10 cellular contexts compared by ENCODE assay signal in genomic region chr3:136885357-136886213, GRCh38. TPM values are rescaled to one million over a fixed set of nuclear protein-coding genes. Genes with fewer than 3 reads are reported as not detected.
DNase-seq lines count a peak whose midpoint lies in the region; ATAC-seq lines count a peak whose summit lies in the region.
"Had no signal": no experiment of that assay in that cellular context is flagged by ENCODE, and none has a peak within 500 bp of the region (broad histone marks: within the 10 kb centered on the region; RNA-seq: fewer than 3 reads in every experiment).

No MANE protein-coding gene starts in this region.

- no peak overlapping the region for H3K4me3 Mint-ChIP-seq in activated naive CD4-positive, alpha-beta T cell treated with anti-CD3 and anti-CD28 coated beads for 36 hours
- peak overlapping the region; percentile 37 for H3K4me3 Mint-ChIP-seq in activated T-helper 1 cell treated with anti-CD3 and anti-CD28 coated beads, Interleukin-12 subunit alpha, Interleukin-12 subunit beta, Interleukin-2, Interleukin-4 antibody, amounts not matched to agents 30 ng/mL and 10 ng/mL and 1 ng/mL, durations not matched to agents 14 hours and 24 hours and 36 hours
- peak overlapping the region; percentile 37 to 61 for H3K4me3 Mint-ChIP-seq in stimulated activated naive CD8-positive, alpha-beta T cell treated with anti-CD3 and anti-CD28 coated beads, Interleukin-15, amount 100 ng/mL, for 72 hours

- ATAC-seq in HG03064 (IDR thresholded peaks at IDR 0.05; ENCODE audit: low read depth, unreplicated experiment) (peak; percentile 59), GM19351 (IDR thresholded peaks at IDR 0.05; ENCODE audit: unreplicated experiment) (no peak), HG02938 (IDR thresholded peaks at IDR 0.05; ENCODE audit: unreplicated experiment) (no peak)
- ATAC-seq in stimulated activated naive CD8-positive, alpha-beta T cell treated with anti-CD3 and anti-CD28 coated beads, Interleukin-15, amount 100 ng/mL, for 72 hours, result peak; percentile 74

- H3K36me3 Mint-ChIP-seq in activated naive CD4-positive, alpha-beta T cell treated with anti-CD3 and anti-CD28 coated beads for 36 hours (ENCODE audit: low read depth), result peaks cover 14% of the 10 kb centered on the region
- H3K36me3 Mint-ChIP-seq in activated T-helper 1 cell treated with anti-CD3 and anti-CD28 coated beads, Interleukin-12 subunit alpha, Interleukin-12 subunit beta, Interleukin-2, Interleukin-4 antibody, amounts not matched to agents 30 ng/mL and 10 ng/mL and 1 ng/mL, durations not matched to agents 14 hours and 24 hours and 36 hours (ENCODE audit: low read depth), result peaks cover 20% of the 10 kb centered on the region

- no peaks in the 10 kb centered on the region for H3K27me3 Mint-ChIP-seq in activated naive CD4-positive, alpha-beta T cell treated with anti-CD3 and anti-CD28 coated beads for 36 hours (ENCODE audit: low read depth)
- no peaks in the 10 kb centered on the region for H3K27me3 Mint-ChIP-seq in activated T-helper 1 cell treated with anti-CD3 and anti-CD28 coated beads, Interleukin-12 subunit alpha, Interleukin-12 subunit beta, Interleukin-2, Interleukin-4 antibody, amounts not matched to agents 30 ng/mL and 10 ng/mL and 1 ng/mL, durations not matched to agents 14 hours and 24 hours and 36 hours (ENCODE audit: insufficient read depth)
- no peaks in the 10 kb centered on the region for H3K27me3 Mint-ChIP-seq in stimulated activated naive CD8-positive, alpha-beta T cell treated with anti-CD3 and anti-CD28 coated beads, Interleukin-15, amount 100 ng/mL, for 72 hours

- H3K27ac Mint-ChIP-seq in activated naive CD4-positive, alpha-beta T cell treated with anti-CD3 and anti-CD28 coated beads for 36 hours, result peak overlapping the region; percentile 74
- no peak overlapping the region for H3K27ac Mint-ChIP-seq in activated T-helper 1 cell treated with anti-CD3 and anti-CD28 coated beads, Interleukin-12 subunit alpha, Interleukin-12 subunit beta, Interleukin-2, Interleukin-4 antibody, amounts not matched to agents 30 ng/mL and 10 ng/mL and 1 ng/mL, durations not matched to agents 14 hours and 24 hours and 36 hours
- peak overlapping the region; percentile 20 to 49 for H3K27ac Mint-ChIP-seq in stimulated activated naive CD8-positive, alpha-beta T cell treated with anti-CD3 and anti-CD28 coated beads, Interleukin-15, amount 100 ng/mL, for 72 hours

- CTCF ChIA-PET in activated naive CD4-positive, alpha-beta T cell treated with anti-CD3 and anti-CD28 coated beads for 36 hours (lab: Charles Lee), result no interaction called here

- intact Hi-C loops in activated naive CD4-positive, alpha-beta T cell treated with anti-CD3 and anti-CD28 coated beads for 36 hours (cut with micrococcal nuclease), result loop anchor here (2.0 kb wide), 1 partner anchor 13 kb away; no protein-coding TSS in a partner anchor
- intact Hi-C loops in activated T-helper 1 cell treated with anti-CD3 and anti-CD28 coated beads, Interleukin-12 subunit alpha, Interleukin-12 subunit beta, Interleukin-2, Interleukin-4 antibody, amounts not matched to agents 30 ng/mL and 10 ng/mL and 1 ng/mL, durations not matched to agents 14 hours and 24 hours and 36 hours (cut with micrococcal nuclease), result no loop called here

- peak; percentile 32 for DNase-seq in activated naive CD4-positive, alpha-beta T cell treated with anti-CD3 and anti-CD28 coated beads for 36 hours
- DNase-seq in activated naive CD4-positive, alpha-beta T cell (lab: John Stamatoyannopoulos, UW), result no peak
- no peak for DNase-seq in activated T-helper 1 cell treated with anti-CD3 and anti-CD28 coated beads, Interleukin-12 subunit alpha, Interleukin-12 subunit beta, Interleukin-2, Interleukin-4 antibody, amounts not matched to agents 30 ng/mL and 10 ng/mL and 1 ng/mL, durations not matched to agents 14 hours and 24 hours and 36 hours (ENCODE audit: low spot score)
- DNase-seq in stimulated activated naive CD8-positive, alpha-beta T cell treated with anti-CD3 and anti-CD28 coated beads, Interleukin-15, amount 100 ng/mL, for 72 hours, result no peak
- no peak for DNase-seq in cerebellar cortex (ENCODE audit: low spot score)
- DNase-seq: NCI-H1092 treated with DMSO at 0.1 percent for 48 hours, NCI-H524 had no signal

- no peaks in the 10 kb centered on the region for H3K9me3 Mint-ChIP-seq in activated naive CD4-positive, alpha-beta T cell treated with anti-CD3 and anti-CD28 coated beads for 36 hours
- peaks cover 2% of the 10 kb centered on the region for H3K9me3 Mint-ChIP-seq in activated T-helper 1 cell treated with anti-CD3 and anti-CD28 coated beads, Interleukin-12 subunit alpha, Interleukin-12 subunit beta, Interleukin-2, Interleukin-4 antibody, amounts not matched to agents 30 ng/mL and 10 ng/mL and 1 ng/mL, durations not matched to agents 14 hours and 24 hours and 36 hours
- H3K9me3 Mint-ChIP-seq in stimulated activated naive CD8-positive, alpha-beta T cell treated with anti-CD3 and anti-CD28 coated beads, Interleukin-15, amount 100 ng/mL, for 72 hours, result peaks cover 0 to 5% of the 10 kb centered on the region in 2 donors

- H3K4me1 Mint-ChIP-seq in activated naive CD4-positive, alpha-beta T cell treated with anti-CD3 and anti-CD28 coated beads for 36 hours (ENCODE audit: low read depth), result peaks cover 66% of the 10 kb centered on the region
- peaks cover 56% of the 10 kb centered on the region for H3K4me1 Mint-ChIP-seq in activated T-helper 1 cell treated with anti-CD3 and anti-CD28 coated beads, Interleukin-12 subunit alpha, Interleukin-12 subunit beta, Interleukin-2, Interleukin-4 antibody, amounts not matched to agents 30 ng/mL and 10 ng/mL and 1 ng/mL, durations not matched to agents 14 hours and 24 hours and 36 hours (ENCODE audit: low read depth)
- peaks cover 72% of the 10 kb centered on the region for H3K4me1 Mint-ChIP-seq in stimulated activated naive CD8-positive, alpha-beta T cell treated with anti-CD3 and anti-CD28 coated beads, Interleukin-15, amount 100 ng/mL, for 72 hours

RNA-seq across cellular contexts. Expression of gene NCK1, which starts 23.6 kb away (rescaled TPM):
- 10 to 100 TPM; 24.1 to 29.2 TPM for total RNA-seq in activated naive CD4-positive, alpha-beta T cell treated with anti-CD3 and anti-CD28 coated beads for 36 hours
- total RNA-seq in activated T-helper 1 cell treated with anti-CD3 and anti-CD28 coated beads, Interleukin-12 subunit alpha, Interleukin-12 subunit beta, Interleukin-2, Interleukin-4 antibody, amounts not matched to agents 30 ng/mL and 10 ng/mL and 1 ng/mL, durations not matched to agents 14 hours and 24 hours and 36 hours, result 33.2 and 33.4 TPM in 2 replicates

Comparison
In these comparisons a context has a peak if more than half of its experiments do, and no peak if none do; other contexts are left out.
1. ATAC-seq: peak in HG03064 (single experiment) and stimulated activated naive CD8-positive, alpha-beta T cell treated with anti-CD3 and anti-CD28 coated beads, Interleukin-15, amount 100 ng/mL, for 72 hours (single experiment); none in GM19351 (single experiment) and HG02938 (single experiment).